29 cellular contexts compared by ENCODE assay signal in the genomic region with DNA sequence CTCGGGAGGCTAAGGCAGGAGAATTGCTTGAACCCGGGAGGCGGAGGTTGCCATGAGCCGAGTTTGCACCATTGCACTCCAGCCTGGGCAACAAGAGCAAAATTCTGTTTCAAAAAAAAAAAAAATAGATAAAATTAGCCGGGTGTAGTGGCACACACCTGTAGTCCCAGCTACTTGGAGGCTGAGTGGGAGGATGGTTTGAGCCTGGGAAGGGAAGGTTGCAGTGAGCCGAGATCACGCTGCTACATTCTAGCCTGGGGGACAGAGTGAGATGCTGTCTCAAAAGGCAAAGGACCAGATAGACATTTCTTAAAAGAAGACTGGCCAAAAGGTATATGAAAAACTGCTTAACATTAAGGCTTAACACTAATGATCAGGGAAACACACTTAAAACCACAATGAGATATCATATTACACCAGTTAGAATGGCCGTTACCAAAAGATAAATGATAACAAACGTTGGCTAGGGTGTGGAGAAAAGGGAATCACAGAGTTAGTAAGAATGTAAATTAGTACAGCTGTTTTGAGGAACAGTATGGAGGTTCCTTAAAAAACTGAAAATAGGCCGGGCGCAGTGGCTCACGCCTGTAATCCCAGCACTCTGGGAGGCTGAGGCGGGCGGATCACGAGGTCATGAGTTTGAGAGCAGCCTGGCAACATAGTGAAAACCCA.
"Had no signal": no experiment of that assay in that cellular context is flagged by ENCODE, and none has a peak within 500 bp of the region (broad histone marks: within the 10 kb centered on the region; RNA-seq: fewer than 3 reads in every experiment).

No MANE protein-coding gene starts in this region.

- H3K36me3 ChIP-seq: breast epithelium had no signal

- H3K27ac ChIP-seq: breast epithelium, thoracic aorta had no signal

- H3K9me3 Mint-ChIP-seq: activated naive CD8-positive, alpha-beta T cell treated with anti-CD3 and anti-CD28 coated beads, Interleukin-2, amount 50 U/mL, for 24 hours; immature natural killer cell; neural crest cell; stimulated activated naive CD8-positive, alpha-beta T cell treated with anti-CD3 and anti-CD28 coated beads, Interleukin-15, Interleukin-2, amounts not matched to agents 100 ng/mL and 50 ng/mL, for 24 hours had no signal

- H3K4me1 Mint-ChIP-seq: activated CD8-positive, alpha-beta memory T cell treated with anti-CD3 and anti-CD28 coated beads, Interleukin-2, amount 10 ng/mL, durations not matched to agents 7 days and 5 days; activated naive CD4-positive, alpha-beta T cell treated with anti-CD3 and anti-CD28 coated beads, Interleukin-2, amount 50 U/mL, for 24 hours; activated naive CD8-positive, alpha-beta T cell treated with anti-CD3 and anti-CD28 coated beads, Interleukin-2, amount 50 U/mL, for 24 hours; immature natural killer cell; naive thymus-derived CD8-positive, alpha-beta T cell; neural crest cell; WTC11 had no signal

- H3K4me3 ChIP-seq: breast epithelium, thoracic aorta had no signal

- DNase-seq: activated CD4-positive, alpha-beta T cell treated with anti-CD3 and anti-CD28 coated beads, Interleukin-2, amount 50 U/mL, for 1 hour; activated CD8-positive, alpha-beta memory T cell treated with anti-CD3 and anti-CD28 coated beads, Interleukin-2, amount 10 ng/mL, durations not matched to agents 7 days and 5 days; activated CD8-positive, alpha-beta T cell treated with anti-CD3 and anti-CD28 coated beads, Interleukin-2, amount 10 ng/mL, durations not matched to agents 7 days and 5 days; activated naive CD8-positive, alpha-beta T cell treated with anti-CD3 and anti-CD28 coated beads, Interleukin-2, amount 50 U/mL, for 24 hours; activated T-cell treated with anti-CD3 and anti-CD28 coated beads, Interleukin-2, amount 50 U/mL, for 48 hours; amygdala; central memory CD4-positive, alpha-beta T cell; foreskin fibroblast; head of caudate nucleus; hypothalamus; immature natural killer cell; kidney; left colon; mammary epithelial cell; naive thymus-derived CD8-positive, alpha-beta T cell; occipital lobe; right cardiac atrium; stimulated activated CD4-positive, alpha-beta T cell treated with anti-CD3 and anti-CD28 coated beads, Interleukin-15, amount 100 ng/mL, for 24 hours; trophoblast cell had no signal

- H3K9me3 ChIP-seq: breast epithelium, thoracic aorta had no signal

- H3K4me3 Mint-ChIP-seq: activated CD8-positive, alpha-beta memory T cell treated with anti-CD3 and anti-CD28 coated beads, Interleukin-2, amount 10 ng/mL, durations not matched to agents 7 days and 5 days; activated CD8-positive, alpha-beta T cell treated with anti-CD3 and anti-CD28 coated beads, Interleukin-2, amount 10 ng/mL, durations not matched to agents 7 days and 5 days; activated naive CD4-positive, alpha-beta T cell treated with anti-CD3 and anti-CD28 coated beads, Interleukin-2, amount 50 U/mL, for 24 hours; activated naive CD8-positive, alpha-beta T cell treated with anti-CD3 and anti-CD28 coated beads, Interleukin-2, amount 50 U/mL, for 24 hours; immature natural killer cell; naive thymus-derived CD8-positive, alpha-beta T cell; neural crest cell; stimulated activated naive CD8-positive, alpha-beta T cell treated with anti-CD3 and anti-CD28 coated beads, Interleukin-15, Interleukin-2, amounts not matched to agents 100 ng/mL and 50 ng/mL, for 24 hours; WTC11 had no signal

- H3K4me1 ChIP-seq: breast epithelium had no signal

- H3K27me3 ChIP-seq: breast epithelium had no signal

- H3K27ac Mint-ChIP-seq: activated CD8-positive, alpha-beta memory T cell treated with anti-CD3 and anti-CD28 coated beads, Interleukin-2, amount 10 ng/mL, durations not matched to agents 7 days and 5 days; activated CD8-positive, alpha-beta T cell treated with anti-CD3 and anti-CD28 coated beads, Interleukin-2, amount 10 ng/mL, durations not matched to agents 7 days and 5 days; activated naive CD4-positive, alpha-beta T cell treated with anti-CD3 and anti-CD28 coated beads, Interleukin-2, amount 50 U/mL, for 24 hours; activated naive CD8-positive, alpha-beta T cell treated with anti-CD3 and anti-CD28 coated beads, Interleukin-2, amount 50 U/mL, for 24 hours; activated T-helper 2 cell treated with anti-CD3 and anti-CD28 coated beads, Interferon-gamma antibody, Interleukin-2, Interleukin-4, amounts not matched to agents 10 μg/mL and 5 μg/mL and 100 μg/mL, durations not matched to agents 14 hours and 24 hours and 36 hours; stimulated activated naive CD8-positive, alpha-beta T cell treated with anti-CD3 and anti-CD28 coated beads, Interleukin-15, Interleukin-2, amounts not matched to agents 100 ng/mL and 50 ng/mL, for 24 hours; WTC11 had no signal

- H3K27me3 Mint-ChIP-seq: activated CD8-positive, alpha-beta memory T cell treated with anti-CD3 and anti-CD28 coated beads, Interleukin-2, amount 10 ng/mL, durations not matched to agents 7 days and 5 days; activated naive CD4-positive, alpha-beta T cell treated with anti-CD3 and anti-CD28 coated beads, Interleukin-2, amount 50 U/mL, for 24 hours; activated naive CD8-positive, alpha-beta T cell treated with anti-CD3 and anti-CD28 coated beads, Interleukin-2, amount 50 U/mL, for 24 hours; naive thymus-derived CD8-positive, alpha-beta T cell; stimulated activated naive CD8-positive, alpha-beta T cell treated with anti-CD3 and anti-CD28 coated beads, Interleukin-15, Interleukin-2, amounts not matched to agents 100 ng/mL and 50 ng/mL, for 24 hours had no signal

- FAIRE-seq: endothelial cell of umbilical vein, kidney, TTC549, urothelium cell line had no signal
